ENCODE assay signal across 22 cellular contexts in the genomic region with DNA sequence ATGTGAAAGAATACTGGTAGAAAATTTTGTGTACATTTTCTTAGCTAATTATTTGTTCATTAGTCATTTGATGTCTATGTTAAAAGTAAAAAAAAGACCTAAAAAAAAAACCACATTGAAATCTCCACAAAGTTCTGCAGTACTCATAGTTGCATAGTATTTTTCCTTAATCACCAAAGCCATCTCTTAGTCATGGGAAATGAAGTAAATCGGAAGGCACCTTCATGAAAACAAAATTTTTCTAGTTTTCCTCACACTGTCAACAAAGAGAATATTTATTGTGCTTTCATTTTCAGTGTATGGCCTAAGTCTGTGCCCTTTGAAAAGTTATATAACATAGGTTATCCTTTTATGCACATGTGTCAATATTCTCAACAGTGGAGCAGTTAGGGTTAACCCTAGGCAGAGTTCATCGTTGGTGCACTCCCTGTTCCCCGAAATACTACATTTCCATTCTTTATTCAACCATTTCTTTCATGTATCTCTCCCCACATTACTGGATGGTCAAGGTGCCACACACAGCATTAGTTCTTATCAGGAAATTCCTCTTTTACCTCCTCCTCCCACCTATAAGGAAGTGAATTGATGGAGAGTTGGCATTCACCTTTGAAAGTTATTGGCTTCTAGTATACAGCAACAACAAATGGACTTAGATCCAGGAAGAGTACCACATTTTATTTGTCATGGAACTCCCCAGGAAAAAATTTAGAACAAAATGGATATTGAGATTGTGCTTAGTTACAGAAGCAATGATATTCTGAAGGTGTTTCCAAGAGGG.
DNase-seq lines count a peak whose midpoint lies in the region; ATAC-seq and TF ChIP-seq lines count a peak whose summit lies in the region.
"Had no signal": no experiment of that assay in that cellular context is flagged by ENCODE, and none has a peak within 500 bp of the region (broad histone marks: within the 10 kb centered on the region; RNA-seq: fewer than 3 reads in every experiment).

No MANE protein-coding gene starts in this region.

- ATAC-seq in activated T-helper 17 cell treated with anti-CD3 and anti-CD28 coated beads, Interleukin-2, amount 50 U/mL, for 72 hours (replicated peaks) = no peak
- no peak for ATAC-seq in stimulated activated naive CD8-positive, alpha-beta T cell treated with anti-CD3 and anti-CD28 coated beads, Interleukin-15, amount 100 ng/mL, for 72 hours
- ATAC-seq in HG02678 (IDR thresholded peaks at IDR 0.05; ENCODE audit: unreplicated experiment) = no peak
- ATAC-seq: activated CD8-positive, alpha-beta T cell treated with anti-CD3 and anti-CD28 coated beads, Interleukin-2, amount 10 ng/mL, durations not matched to agents 7 days and 5 days; activated T-cell treated with anti-CD3 and anti-CD28 coated beads, Interleukin-2, amount 50 U/mL, for 72 hours had no signal

- DNase-seq in EH (ENCODE audit: low read depth) (peak; percentile 78), LoVo (ENCODE audit: low spot score) (peak; percentile 27), choroid plexus epithelial cell (ENCODE audit: low read depth) (peak; percentile 41), non-pigmented ciliary epithelial cell (ENCODE audit: low read depth) (peak; percentile 42), A172 (ENCODE audit: low spot score) (no peak)
- no peak for DNase-seq in stimulated activated naive CD8-positive, alpha-beta T cell treated with anti-CD3 and anti-CD28 coated beads, Interleukin-15, amount 100 ng/mL, for 72 hours
- DNase-seq: activated CD4-positive, CD25-positive, alpha-beta regulatory T cell; activated CD8-positive, alpha-beta T cell treated with anti-CD3 and anti-CD28 coated beads, Interleukin-2, amount 10 ng/mL, durations not matched to agents 7 days and 5 days; activated T-cell treated with anti-CD3 and anti-CD28 coated beads, Interleukin-2, amount 50 U/mL, for 72 hours; CD4-positive, CD25-positive, alpha-beta regulatory T cell; DMS 273 treated with DMSO at 0.1 percent for 48 hours; GDM1; NCI-H1105 treated with DMSO at 0.1 percent for 48 hours; NCI-H510A treated with DMSO at 0.1 percent for 48 hours; right lobe of liver; T1000 had no signal

- no peaks in the 10 kb centered on the region for H3K4me1 Mint-ChIP-seq in activated T-helper 17 cell treated with anti-CD3 and anti-CD28 coated beads, Interleukin-2, amount 50 U/mL, for 72 hours
- no peaks in the 10 kb centered on the region for H3K4me1 Mint-ChIP-seq in stimulated activated naive CD8-positive, alpha-beta T cell treated with anti-CD3 and anti-CD28 coated beads, Interleukin-15, amount 100 ng/mL, for 72 hours
- H3K4me1 Mint-ChIP-seq: CD4-positive, CD25-positive, alpha-beta regulatory T cell had no signal

- no peak overlapping the region for H3K4me3 ChIP-seq in choroid plexus epithelial cell (ENCODE audit: low read depth, low read length)
- H3K4me3 ChIP-seq: lung, right lobe of liver had no signal

- no peaks in the 10 kb centered on the region for H3K36me3 Mint-ChIP-seq in activated T-helper 17 cell treated with anti-CD3 and anti-CD28 coated beads, Interleukin-2, amount 50 U/mL, for 72 hours (ENCODE audit: low read depth)
- H3K36me3 Mint-ChIP-seq: activated naive CD8-positive, alpha-beta T cell; brain; CD4-positive, CD25-positive, alpha-beta regulatory T cell had no signal

- H3K9me3 Mint-ChIP-seq in activated T-helper 17 cell treated with anti-CD3 and anti-CD28 coated beads, Interleukin-2, amount 50 U/mL, for 72 hours = no peaks in the 10 kb centered on the region
- H3K9me3 Mint-ChIP-seq in stimulated activated naive CD8-positive, alpha-beta T cell treated with anti-CD3 and anti-CD28 coated beads, Interleukin-15, amount 100 ng/mL, for 72 hours = no peaks in the 10 kb centered on the region
- H3K9me3 Mint-ChIP-seq: activated T-cell treated with anti-CD3 and anti-CD28 coated beads, Interleukin-2, amount 50 U/mL, for 72 hours; brain; dendritic cell treated with granulocyte-macrophage colony-stimulating factor and Interleukin-4, amounts not matched to agents 40 ng/mL and 50 ng/mL, for 4 days had no signal

- peaks cover 13% of the 10 kb centered on the region for H3K27me3 Mint-ChIP-seq in activated T-helper 17 cell treated with anti-CD3 and anti-CD28 coated beads, Interleukin-2, amount 50 U/mL, for 72 hours
- H3K27me3 Mint-ChIP-seq in stimulated activated naive CD8-positive, alpha-beta T cell treated with anti-CD3 and anti-CD28 coated beads, Interleukin-15, amount 100 ng/mL, for 72 hours = peaks cover 3% of the 10 kb centered on the region
- H3K27me3 Mint-ChIP-seq: activated naive CD8-positive, alpha-beta T cell; brain; dendritic cell treated with granulocyte-macrophage colony-stimulating factor and Interleukin-4, amounts not matched to agents 40 ng/mL and 50 ng/mL, for 4 days had no signal

- no peak overlapping the region for H3K4me3 Mint-ChIP-seq in activated T-helper 17 cell treated with anti-CD3 and anti-CD28 coated beads, Interleukin-2, amount 50 U/mL, for 72 hours
- H3K4me3 Mint-ChIP-seq in stimulated activated naive CD8-positive, alpha-beta T cell treated with anti-CD3 and anti-CD28 coated beads, Interleukin-15, amount 100 ng/mL, for 72 hours = no peak overlapping the region
- H3K4me3 Mint-ChIP-seq: activated CD8-positive, alpha-beta T cell treated with anti-CD3 and anti-CD28 coated beads, Interleukin-2, amount 10 ng/mL, durations not matched to agents 7 days and 5 days; activated naive CD8-positive, alpha-beta T cell; activated T-cell treated with anti-CD3 and anti-CD28 coated beads, Interleukin-2, amount 50 U/mL, for 72 hours; brain; CD4-positive, CD25-positive, alpha-beta regulatory T cell; dendritic cell treated with granulocyte-macrophage colony-stimulating factor and Interleukin-4, amounts not matched to agents 40 ng/mL and 50 ng/mL, for 4 days had no signal

- no peak for TF ChIP-seq CTCF in choroid plexus epithelial cell (conservative IDR thresholded peaks at IDR 0.05; ENCODE audit: low read depth, low read length)

- no peak overlapping the region for H3K27ac Mint-ChIP-seq in activated T-helper 17 cell treated with anti-CD3 and anti-CD28 coated beads, Interleukin-2, amount 50 U/mL, for 72 hours
- H3K27ac Mint-ChIP-seq in stimulated activated naive CD8-positive, alpha-beta T cell treated with anti-CD3 and anti-CD28 coated beads, Interleukin-15, amount 100 ng/mL, for 72 hours = no peak overlapping the region
- H3K27ac Mint-ChIP-seq: activated CD8-positive, alpha-beta T cell treated with anti-CD3 and anti-CD28 coated beads, Interleukin-2, amount 10 ng/mL, durations not matched to agents 7 days and 5 days; activated naive CD8-positive, alpha-beta T cell; activated T-cell treated with anti-CD3 and anti-CD28 coated beads, Interleukin-2, amount 50 U/mL, for 72 hours; brain; CD4-positive, CD25-positive, alpha-beta regulatory T cell; dendritic cell treated with granulocyte-macrophage colony-stimulating factor and Interleukin-4, amounts not matched to agents 40 ng/mL and 50 ng/mL, for 4 days had no signal

Comparison
In these comparisons a context has a peak if more than half of its experiments do, and no peak if none do; other contexts are left out.
1. DNase-seq: peak in EH (single experiment), LoVo (single experiment), choroid plexus epithelial cell (single experiment) and non-pigmented ciliary epithelial cell (single experiment); none in A172 (single experiment) and stimulated activated naive CD8-positive, alpha-beta T cell treated with anti-CD3 and anti-CD28 coated beads, Interleukin-15, amount 100 ng/mL, for 72 hours (0 of 2).